12 cellular contexts compared by ENCODE assay signal in genomic region chr2:23658466-23658942, GRCh38.
DNase-seq lines count a peak whose midpoint lies in the region; ATAC-seq lines count a peak whose summit lies in the region.
"Had no signal": no experiment of that assay in that cellular context is flagged by ENCODE, and none has a peak within 500 bp of the region (broad histone marks: within the 10 kb centered on the region; RNA-seq: fewer than 3 reads in every experiment).

No MANE protein-coding gene starts in this region.

- no peak overlapping the region for H3K27ac ChIP-seq in substantia nigra (ENCODE audit: low read depth, low read length, poor library complexity, severe bottlenecking)

- DNase-seq in HuH-7 (ENCODE audit: low spot score): peak; percentile 86
- peak; percentile 67 to 90 for DNase-seq in dermis microvascular lymphatic vessel endothelial cell (ENCODE audit: low read depth in 2 of 2)
- DNase-seq in stimulated activated CD4-positive, alpha-beta T cell treated with anti-CD3 and anti-CD28 coated beads, Interleukin-15, amount 100 ng/mL, for 48 hours (ENCODE audit: low read depth in 2 of 2): peak; percentile 38 to 40
- DNase-seq in NCI-H510A (lab: John Stamatoyannopoulos, UW): no peak
- DNase-seq in substantia nigra (lab: John Stamatoyannopoulos, UW): no peak
- DNase-seq in DMS153 (lab: John Stamatoyannopoulos, UW): no peak
- DNase-seq in SHP77 treated with DMSO at 0.1 percent for 48 hours (lab: John Stamatoyannopoulos, UW): no peak
- DNase-seq: DMS 273 treated with DMSO at 0.1 percent for 48 hours, foreskin fibroblast, naive B cell had no signal

- peak; percentile 57 for ATAC-seq in GM19043 (IDR thresholded peaks at IDR 0.05; ENCODE audit: low read depth, unreplicated experiment)
- ATAC-seq: T-cell had no signal

Comparison
In these comparisons a context has a peak if more than half of its experiments do, and no peak if none do; other contexts are left out.
1. DNase-seq: peak in HuH-7 (single experiment), dermis microvascular lymphatic vessel endothelial cell (2 of 2) and stimulated activated CD4-positive, alpha-beta T cell treated with anti-CD3 and anti-CD28 coated beads, Interleukin-15, amount 100 ng/mL, for 48 hours (2 of 2); none in NCI-H510A (single experiment), substantia nigra (0 of 49), DMS153 (single experiment) and SHP77 treated with DMSO at 0.1 percent for 48 hours (single experiment).